ENCODE assay signal across 1 cellular context in the genomic region with DNA sequence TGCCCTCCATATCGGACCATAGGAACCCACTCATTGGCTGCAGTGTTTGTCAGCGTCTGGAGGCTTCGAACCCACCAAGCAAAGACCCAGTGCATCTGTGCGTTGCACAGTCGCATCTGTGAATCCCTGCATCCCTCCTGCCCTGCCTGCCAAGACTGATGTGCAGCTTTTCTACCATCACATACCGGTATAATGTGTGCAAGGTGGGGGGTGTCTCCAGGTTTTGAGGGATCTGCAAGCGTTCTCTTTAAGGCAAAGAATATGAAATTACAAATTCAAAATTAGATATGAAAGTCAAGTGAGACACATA.
TF ChIP-seq lines count a peak whose summit lies in the region.

No MANE protein-coding gene starts in this region.

TF ChIP-seq in HepG2, 621 proteins besides CTCF, POLR2A, EP300 and RAD21 (continues in another document):
- TF ChIP-seq FOSL1 (CRISPR knock-in tag; IDR thresholded peaks at IDR 0.05; ENCODE audit: borderline replicate concordance) (no peak), ZNF614 (CRISPR knock-in tag; IDR thresholded peaks at IDR 0.05; ENCODE audit: borderline replicate concordance) (no peak), SOX5 (CRISPR knock-in tag; IDR thresholded peaks at IDR 0.05; ENCODE audit: borderline replicate concordance) (no peak), RCOR2 (CRISPR knock-in tag; IDR thresholded peaks at IDR 0.05) (no peak), ZC3H13 (CRISPR knock-in tag; IDR thresholded peaks at IDR 0.05) (no peak), NR3C1 (CRISPR knock-in tag; IDR thresholded peaks at IDR 0.05) (no peak), NFYC (CRISPR knock-in tag; IDR thresholded peaks at IDR 0.05) (peak; percentile 62; the same call in 1 of the 2 replicates), ZFP36L2 (CRISPR knock-in tag; IDR thresholded peaks at IDR 0.05) (no peak), ERF (CRISPR knock-in tag; IDR thresholded peaks at IDR 0.05) (no peak), ZNF292 (CRISPR knock-in tag; IDR thresholded peaks at IDR 0.05; ENCODE audit: borderline replicate concordance, low read depth) (no peak), ZNF7 (CRISPR knock-in tag; IDR thresholded peaks at IDR 0.05) (no peak), TSC22D2 (CRISPR knock-in tag; IDR thresholded peaks at IDR 0.05; ENCODE audit: borderline replicate concordance) (no peak), ARID2 (CRISPR knock-in tag; IDR thresholded peaks at IDR 0.05; ENCODE audit: borderline replicate concordance) (no peak), KAT2B (IDR thresholded peaks at IDR 0.05; ENCODE audit: borderline replicate concordance, low read depth, low read length) (no peak), ZNF773 (CRISPR knock-in tag; IDR thresholded peaks at IDR 0.05; ENCODE audit: borderline replicate concordance) (no peak), ZFAT (CRISPR knock-in tag; conservative IDR thresholded peaks at IDR 0.05) (no peak), ZNF564 (CRISPR knock-in tag; IDR thresholded peaks at IDR 0.05) (no peak), ZNF547 (CRISPR knock-in tag; IDR thresholded peaks at IDR 0.05) (no peak), ZBTB21 (CRISPR knock-in tag; IDR thresholded peaks at IDR 0.05) (no peak), ZNF441 (CRISPR knock-in tag; IDR thresholded peaks at IDR 0.05; ENCODE audit: borderline replicate concordance) (no peak), ZMYM2 (CRISPR knock-in tag; IDR thresholded peaks at IDR 0.05) (0 out of 2 replicates have a peak, but pooled peaks have one; percentile 27), KLF6 (CRISPR knock-in tag; IDR thresholded peaks at IDR 0.05) (no peak), KAT7 (CRISPR knock-in tag; IDR thresholded peaks at IDR 0.05; ENCODE audit: borderline replicate concordance) (no peak), HNF4G (IDR thresholded peaks at IDR 0.05; ENCODE audit: borderline replicate concordance, low read depth, low read length) (no peak), HNF4G (CRISPR knock-in tag; IDR thresholded peaks at IDR 0.05; ENCODE audit: borderline replicate concordance, low read depth) (0 out of 2 replicates have a peak, but pooled peaks have one; percentile 5), SMAD3 (CRISPR knock-in tag; IDR thresholded peaks at IDR 0.05) (no peak), SMYD3 (CRISPR knock-in tag; IDR thresholded peaks at IDR 0.05) (no peak), JUND (CRISPR knock-in tag; IDR thresholded peaks at IDR 0.05) (no peak)
- TF ChIP-seq, protein P1, sequence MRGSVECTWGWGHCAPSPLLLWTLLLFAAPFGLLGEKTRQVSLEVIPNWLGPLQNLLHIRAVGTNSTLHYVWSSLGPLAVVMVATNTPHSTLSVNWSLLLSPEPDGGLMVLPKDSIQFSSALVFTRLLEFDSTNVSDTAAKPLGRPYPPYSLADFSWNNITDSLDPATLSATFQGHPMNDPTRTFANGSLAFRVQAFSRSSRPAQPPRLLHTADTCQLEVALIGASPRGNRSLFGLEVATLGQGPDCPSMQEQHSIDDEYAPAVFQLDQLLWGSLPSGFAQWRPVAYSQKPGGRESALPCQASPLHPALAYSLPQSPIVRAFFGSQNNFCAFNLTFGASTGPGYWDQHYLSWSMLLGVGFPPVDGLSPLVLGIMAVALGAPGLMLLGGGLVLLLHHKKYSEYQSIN (CRISPR knock-in tag; IDR thresholded peaks at IDR 0.05; ENCODE audit: borderline replicate concordance) = no peak
- TF ChIP-seq, protein P2, sequence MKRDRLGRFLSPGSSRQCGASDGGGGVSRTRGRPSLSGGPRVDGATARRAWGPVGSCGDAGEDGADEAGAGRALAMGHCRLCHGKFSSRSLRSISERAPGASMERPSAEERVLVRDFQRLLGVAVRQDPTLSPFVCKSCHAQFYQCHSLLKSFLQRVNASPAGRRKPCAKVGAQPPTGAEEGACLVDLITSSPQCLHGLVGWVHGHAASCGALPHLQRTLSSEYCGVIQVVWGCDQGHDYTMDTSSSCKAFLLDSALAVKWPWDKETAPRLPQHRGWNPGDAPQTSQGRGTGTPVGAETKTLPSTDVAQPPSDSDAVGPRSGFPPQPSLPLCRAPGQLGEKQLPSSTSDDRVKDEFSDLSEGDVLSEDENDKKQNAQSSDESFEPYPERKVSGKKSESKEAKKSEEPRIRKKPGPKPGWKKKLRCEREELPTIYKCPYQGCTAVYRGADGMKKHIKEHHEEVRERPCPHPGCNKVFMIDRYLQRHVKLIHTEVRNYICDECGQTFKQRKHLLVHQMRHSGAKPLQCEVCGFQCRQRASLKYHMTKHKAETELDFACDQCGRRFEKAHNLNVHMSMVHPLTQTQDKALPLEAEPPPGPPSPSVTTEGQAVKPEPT (CRISPR knock-in tag; IDR thresholded peaks at IDR 0.05; ENCODE audit: low read depth) = no peak
- TF ChIP-seq, protein P3, sequence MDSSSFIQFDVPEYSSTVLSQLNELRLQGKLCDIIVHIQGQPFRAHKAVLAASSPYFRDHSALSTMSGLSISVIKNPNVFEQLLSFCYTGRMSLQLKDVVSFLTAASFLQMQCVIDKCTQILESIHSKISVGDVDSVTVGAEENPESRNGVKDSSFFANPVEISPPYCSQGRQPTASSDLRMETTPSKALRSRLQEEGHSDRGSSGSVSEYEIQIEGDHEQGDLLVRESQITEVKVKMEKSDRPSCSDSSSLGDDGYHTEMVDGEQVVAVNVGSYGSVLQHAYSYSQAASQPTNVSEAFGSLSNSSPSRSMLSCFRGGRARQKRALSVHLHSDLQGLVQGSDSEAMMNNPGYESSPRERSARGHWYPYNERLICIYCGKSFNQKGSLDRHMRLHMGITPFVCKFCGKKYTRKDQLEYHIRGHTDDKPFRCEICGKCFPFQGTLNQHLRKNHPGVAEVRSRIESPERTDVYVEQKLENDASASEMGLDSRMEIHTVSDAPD (CRISPR knock-in tag; IDR thresholded peaks at IDR 0.05) = no peak
- TF ChIP-seq, protein P4, sequence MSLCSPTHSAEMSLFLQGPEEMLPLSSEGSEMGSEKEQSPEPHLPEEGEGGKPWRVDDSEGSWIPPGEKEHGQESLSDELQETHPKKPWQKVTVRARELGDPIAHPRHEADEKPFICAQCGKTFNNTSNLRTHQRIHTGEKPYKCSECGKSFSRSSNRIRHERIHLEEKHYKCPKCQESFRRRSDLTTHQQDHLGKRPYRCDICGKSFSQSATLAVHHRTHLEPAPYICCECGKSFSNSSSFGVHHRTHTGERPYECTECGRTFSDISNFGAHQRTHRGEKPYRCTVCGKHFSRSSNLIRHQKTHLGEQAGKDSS (CRISPR knock-in tag; IDR thresholded peaks at IDR 0.05; ENCODE audit: borderline replicate concordance, low read depth) = no peak
- TF ChIP-seq, protein P5, sequence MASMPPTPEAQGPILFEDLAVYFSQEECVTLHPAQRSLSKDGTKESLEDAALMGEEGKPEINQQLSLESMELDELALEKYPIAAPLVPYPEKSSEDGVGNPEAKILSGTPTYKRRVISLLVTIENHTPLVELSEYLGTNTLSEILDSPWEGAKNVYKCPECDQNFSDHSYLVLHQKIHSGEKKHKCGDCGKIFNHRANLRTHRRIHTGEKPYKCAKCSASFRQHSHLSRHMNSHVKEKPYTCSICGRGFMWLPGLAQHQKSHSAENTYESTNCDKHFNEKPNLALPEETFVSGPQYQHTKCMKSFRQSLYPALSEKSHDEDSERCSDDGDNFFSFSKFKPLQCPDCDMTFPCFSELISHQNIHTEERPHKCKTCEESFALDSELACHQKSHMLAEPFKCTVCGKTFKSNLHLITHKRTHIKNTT (CRISPR knock-in tag; IDR thresholded peaks at IDR 0.05) = no peak
- TF ChIP-seq, protein P6, sequence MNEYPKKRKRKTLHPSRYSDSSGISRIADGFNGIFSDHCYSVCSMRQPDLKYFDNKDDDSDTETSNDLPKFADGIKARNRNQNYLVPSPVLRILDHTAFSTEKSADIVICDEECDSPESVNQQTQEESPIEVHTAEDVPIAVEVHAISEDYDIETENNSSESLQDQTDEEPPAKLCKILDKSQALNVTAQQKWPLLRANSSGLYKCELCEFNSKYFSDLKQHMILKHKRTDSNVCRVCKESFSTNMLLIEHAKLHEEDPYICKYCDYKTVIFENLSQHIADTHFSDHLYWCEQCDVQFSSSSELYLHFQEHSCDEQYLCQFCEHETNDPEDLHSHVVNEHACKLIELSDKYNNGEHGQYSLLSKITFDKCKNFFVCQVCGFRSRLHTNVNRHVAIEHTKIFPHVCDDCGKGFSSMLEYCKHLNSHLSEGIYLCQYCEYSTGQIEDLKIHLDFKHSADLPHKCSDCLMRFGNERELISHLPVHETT (CRISPR knock-in tag; conservative IDR thresholded peaks at IDR 0.05) = no peak
- TF ChIP-seq, protein P7, sequence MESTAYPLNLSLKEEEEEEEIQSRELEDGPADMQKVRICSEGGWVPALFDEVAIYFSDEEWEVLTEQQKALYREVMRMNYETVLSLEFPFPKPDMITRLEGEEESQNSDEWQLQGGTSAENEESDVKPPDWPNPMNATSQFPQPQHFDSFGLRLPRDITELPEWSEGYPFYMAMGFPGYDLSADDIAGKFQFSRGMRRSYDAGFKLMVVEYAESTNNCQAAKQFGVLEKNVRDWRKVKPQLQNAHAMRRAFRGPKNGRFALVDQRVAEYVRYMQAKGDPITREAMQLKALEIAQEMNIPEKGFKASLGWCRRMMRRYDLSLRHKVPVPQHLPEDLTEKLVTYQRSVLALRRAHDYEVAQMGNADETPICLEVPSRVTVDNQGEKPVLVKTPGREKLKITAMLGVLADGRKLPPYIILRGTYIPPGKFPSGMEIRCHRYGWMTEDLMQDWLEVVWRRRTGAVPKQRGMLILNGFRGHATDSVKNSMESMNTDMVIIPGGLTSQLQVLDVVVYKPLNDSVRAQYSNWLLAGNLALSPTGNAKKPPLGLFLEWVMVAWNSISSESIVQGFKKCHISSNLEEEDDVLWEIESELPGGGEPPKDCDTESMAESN (CRISPR knock-in tag; conservative IDR thresholded peaks at IDR 0.05) = 0 out of 2 replicates have a peak, but pooled peaks have one; percentile 8
- TF ChIP-seq, protein P8, sequence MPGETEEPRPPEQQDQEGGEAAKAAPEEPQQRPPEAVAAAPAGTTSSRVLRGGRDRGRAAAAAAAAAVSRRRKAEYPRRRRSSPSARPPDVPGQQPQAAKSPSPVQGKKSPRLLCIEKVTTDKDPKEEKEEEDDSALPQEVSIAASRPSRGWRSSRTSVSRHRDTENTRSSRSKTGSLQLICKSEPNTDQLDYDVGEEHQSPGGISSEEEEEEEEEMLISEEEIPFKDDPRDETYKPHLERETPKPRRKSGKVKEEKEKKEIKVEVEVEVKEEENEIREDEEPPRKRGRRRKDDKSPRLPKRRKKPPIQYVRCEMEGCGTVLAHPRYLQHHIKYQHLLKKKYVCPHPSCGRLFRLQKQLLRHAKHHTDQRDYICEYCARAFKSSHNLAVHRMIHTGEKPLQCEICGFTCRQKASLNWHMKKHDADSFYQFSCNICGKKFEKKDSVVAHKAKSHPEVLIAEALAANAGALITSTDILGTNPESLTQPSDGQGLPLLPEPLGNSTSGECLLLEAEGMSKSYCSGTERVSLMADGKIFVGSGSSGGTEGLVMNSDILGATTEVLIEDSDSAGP (CRISPR knock-in tag; IDR thresholded peaks at IDR 0.05; ENCODE audit: borderline replicate concordance) = peak; percentile 22; the same call in 1 of the 2 replicates
- TF ChIP-seq, protein P9, sequence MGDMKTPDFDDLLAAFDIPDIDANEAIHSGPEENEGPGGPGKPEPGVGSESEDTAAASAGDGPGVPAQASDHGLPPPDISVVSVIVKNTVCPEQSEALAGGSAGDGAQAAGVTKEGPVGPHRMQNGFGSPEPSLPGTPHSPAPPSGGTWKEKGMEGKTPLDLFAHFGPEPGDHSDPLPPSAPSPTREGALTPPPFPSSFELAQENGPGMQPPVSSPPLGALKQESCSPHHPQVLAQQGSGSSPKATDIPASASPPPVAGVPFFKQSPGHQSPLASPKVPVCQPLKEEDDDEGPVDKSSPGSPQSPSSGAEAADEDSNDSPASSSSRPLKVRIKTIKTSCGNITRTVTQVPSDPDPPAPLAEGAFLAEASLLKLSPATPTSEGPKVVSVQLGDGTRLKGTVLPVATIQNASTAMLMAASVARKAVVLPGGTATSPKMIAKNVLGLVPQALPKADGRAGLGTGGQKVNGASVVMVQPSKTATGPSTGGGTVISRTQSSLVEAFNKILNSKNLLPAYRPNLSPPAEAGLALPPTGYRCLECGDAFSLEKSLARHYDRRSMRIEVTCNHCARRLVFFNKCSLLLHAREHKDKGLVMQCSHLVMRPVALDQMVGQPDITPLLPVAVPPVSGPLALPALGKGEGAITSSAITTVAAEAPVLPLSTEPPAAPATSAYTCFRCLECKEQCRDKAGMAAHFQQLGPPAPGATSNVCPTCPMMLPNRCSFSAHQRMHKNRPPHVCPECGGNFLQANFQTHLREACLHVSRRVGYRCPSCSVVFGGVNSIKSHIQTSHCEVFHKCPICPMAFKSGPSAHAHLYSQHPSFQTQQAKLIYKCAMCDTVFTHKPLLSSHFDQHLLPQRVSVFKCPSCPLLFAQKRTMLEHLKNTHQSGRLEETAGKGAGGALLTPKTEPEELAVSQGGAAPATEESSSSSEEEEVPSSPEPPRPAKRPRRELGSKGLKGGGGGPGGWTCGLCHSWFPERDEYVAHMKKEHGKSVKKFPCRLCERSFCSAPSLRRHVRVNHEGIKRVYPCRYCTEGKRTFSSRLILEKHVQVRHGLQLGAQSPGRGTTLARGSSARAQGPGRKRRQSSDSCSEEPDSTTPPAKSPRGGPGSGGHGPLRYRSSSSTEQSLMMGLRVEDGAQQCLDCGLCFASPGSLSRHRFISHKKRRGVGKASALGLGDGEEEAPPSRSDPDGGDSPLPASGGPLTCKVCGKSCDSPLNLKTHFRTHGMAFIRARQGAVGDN (CRISPR knock-in tag; IDR thresholded peaks at IDR 0.05) = 0 out of 2 replicates have a peak, but pooled peaks have one; percentile 4
- TF ChIP-seq, protein P10, sequence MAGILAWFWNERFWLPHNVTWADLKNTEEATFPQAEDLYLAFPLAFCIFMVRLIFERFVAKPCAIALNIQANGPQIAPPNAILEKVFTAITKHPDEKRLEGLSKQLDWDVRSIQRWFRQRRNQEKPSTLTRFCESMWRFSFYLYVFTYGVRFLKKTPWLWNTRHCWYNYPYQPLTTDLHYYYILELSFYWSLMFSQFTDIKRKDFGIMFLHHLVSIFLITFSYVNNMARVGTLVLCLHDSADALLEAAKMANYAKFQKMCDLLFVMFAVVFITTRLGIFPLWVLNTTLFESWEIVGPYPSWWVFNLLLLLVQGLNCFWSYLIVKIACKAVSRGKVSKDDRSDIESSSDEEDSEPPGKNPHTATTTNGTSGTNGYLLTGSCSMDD (CRISPR knock-in tag; IDR thresholded peaks at IDR 0.05) = no peak
- TF ChIP-seq, protein P11, sequence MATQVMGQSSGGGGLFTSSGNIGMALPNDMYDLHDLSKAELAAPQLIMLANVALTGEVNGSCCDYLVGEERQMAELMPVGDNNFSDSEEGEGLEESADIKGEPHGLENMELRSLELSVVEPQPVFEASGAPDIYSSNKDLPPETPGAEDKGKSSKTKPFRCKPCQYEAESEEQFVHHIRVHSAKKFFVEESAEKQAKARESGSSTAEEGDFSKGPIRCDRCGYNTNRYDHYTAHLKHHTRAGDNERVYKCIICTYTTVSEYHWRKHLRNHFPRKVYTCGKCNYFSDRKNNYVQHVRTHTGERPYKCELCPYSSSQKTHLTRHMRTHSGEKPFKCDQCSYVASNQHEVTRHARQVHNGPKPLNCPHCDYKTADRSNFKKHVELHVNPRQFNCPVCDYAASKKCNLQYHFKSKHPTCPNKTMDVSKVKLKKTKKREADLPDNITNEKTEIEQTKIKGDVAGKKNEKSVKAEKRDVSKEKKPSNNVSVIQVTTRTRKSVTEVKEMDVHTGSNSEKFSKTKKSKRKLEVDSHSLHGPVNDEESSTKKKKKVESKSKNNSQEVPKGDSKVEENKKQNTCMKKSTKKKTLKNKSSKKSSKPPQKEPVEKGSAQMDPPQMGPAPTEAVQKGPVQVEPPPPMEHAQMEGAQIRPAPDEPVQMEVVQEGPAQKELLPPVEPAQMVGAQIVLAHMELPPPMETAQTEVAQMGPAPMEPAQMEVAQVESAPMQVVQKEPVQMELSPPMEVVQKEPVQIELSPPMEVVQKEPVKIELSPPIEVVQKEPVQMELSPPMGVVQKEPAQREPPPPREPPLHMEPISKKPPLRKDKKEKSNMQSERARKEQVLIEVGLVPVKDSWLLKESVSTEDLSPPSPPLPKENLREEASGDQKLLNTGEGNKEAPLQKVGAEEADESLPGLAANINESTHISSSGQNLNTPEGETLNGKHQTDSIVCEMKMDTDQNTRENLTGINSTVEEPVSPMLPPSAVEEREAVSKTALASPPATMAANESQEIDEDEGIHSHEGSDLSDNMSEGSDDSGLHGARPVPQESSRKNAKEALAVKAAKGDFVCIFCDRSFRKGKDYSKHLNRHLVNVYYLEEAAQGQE (IDR thresholded peaks at IDR 0.05; ENCODE audit: borderline replicate concordance in 1 of 2, low read depth in 1 of 2, low read length in 2 of 2) = no peak
